Comparison of ENCODE assay signal across 15 cellular contexts in the genomic region with DNA sequence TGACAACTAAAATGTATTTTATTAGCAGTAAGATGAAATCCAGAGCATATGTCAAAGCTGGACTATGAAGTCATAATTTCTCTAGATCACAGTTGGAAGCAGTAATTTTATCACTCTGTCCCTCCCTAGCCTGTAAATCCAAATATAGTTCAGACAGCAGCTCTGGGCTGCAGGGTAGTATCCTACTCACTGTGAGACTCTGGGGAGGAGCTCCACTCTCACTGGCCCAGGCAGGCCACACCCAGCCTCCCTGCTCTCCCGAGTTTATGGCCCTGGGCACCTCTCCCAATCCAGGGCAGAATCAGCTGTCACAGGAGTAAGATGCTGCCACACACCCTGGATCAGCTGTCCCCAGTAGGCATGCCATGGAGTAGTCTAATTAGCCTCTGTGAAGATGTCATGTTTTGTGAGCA.
A peak's percentile ranks its signal among the peaks of the same experiment; 100 is the strongest.
DNase-seq lines count a peak whose midpoint lies in the region; ATAC-seq and TF ChIP-seq lines count a peak whose summit lies in the region.
"Had no signal": no experiment of that assay in that cellular context is flagged by ENCODE, and none has a peak within 500 bp of the region (broad histone marks: within the 10 kb centered on the region; RNA-seq: fewer than 3 reads in every experiment).

No MANE protein-coding gene starts in this region.

- H3K4me1 ChIP-seq in Peyer's patch: no peaks in the 10 kb centered on the region

- no peaks in the 10 kb centered on the region for H3K9me3 ChIP-seq in Peyer's patch
- H3K9me3 ChIP-seq: BLaER1 had no signal

- no peak for ATAC-seq in GM21526 (IDR thresholded peaks at IDR 0.05; ENCODE audit: low FRiP score, unreplicated experiment)

- TF ChIP-seq CTCF in Peyer's patch (IDR thresholded peaks at IDR 0.05): no peak

- no peaks in the 10 kb centered on the region for H3K36me3 ChIP-seq in Peyer's patch
- H3K36me3 ChIP-seq: BLaER1 had no signal

- no peaks in the 10 kb centered on the region for H3K27me3 ChIP-seq in Peyer's patch
- H3K27me3 ChIP-seq: BLaER1 had no signal

- DNase-seq in AG08395 (ENCODE audit: low spot score): peak; percentile 62
- DNase-seq in HT-29 (ENCODE audit: low spot score): peak; percentile 1
- peak; percentile 33 for DNase-seq in SW480 (ENCODE audit: low spot score)
- DNase-seq in islet precursor cell: peak; percentile 53
- no peak for DNase-seq in inferior parietal cortex (ENCODE audit: extremely low spot score)
- no peak for DNase-seq in Peyer's patch
- DNase-seq in NCI-H2029 (lab: John Stamatoyannopoulos, UW): no peak
- DNase-seq: anterior cingulate cortex; kidney; naive B cell; PC-9; stimulated activated CD4-positive, alpha-beta T cell treated with anti-CD3 and anti-CD28 coated beads, Interleukin-2, amount 100 ng/mL, for 48 hours; T-helper 2 cell had no signal

- TF ChIP-seq POLR2A in Peyer's patch (IDR thresholded peaks at IDR 0.05): no peak

- H3K4me3 ChIP-seq in Peyer's patch: no peak overlapping the region
- H3K4me3 ChIP-seq: BLaER1, PC-9 had no signal

- no peak overlapping the region for H3K27ac ChIP-seq in Peyer's patch
- H3K27ac ChIP-seq: BLaER1, PC-9 had no signal

Comparison
In these comparisons a context has a peak if more than half of its experiments do, and no peak if none do; other contexts are left out.
1. DNase-seq: peak in AG08395 (single experiment), HT-29 (single experiment), SW480 (single experiment) and islet precursor cell (single experiment); none in inferior parietal cortex (single experiment), Peyer's patch (0 of 3) and NCI-H2029 (single experiment).